In genomic region chr13:91805605-91806004, GRCh38 we compare ENCODE assay signal across 16 cellular contexts.
DNase-seq lines count a peak whose midpoint lies in the region; ATAC-seq and TF ChIP-seq lines count a peak whose summit lies in the region.
"Had no signal": no experiment of that assay in that cellular context is flagged by ENCODE, and none has a peak within 500 bp of the region (broad histone marks: within the 10 kb centered on the region; RNA-seq: fewer than 3 reads in every experiment).

No MANE protein-coding gene starts in this region.

- H3K27me3 Mint-ChIP-seq in mesothelial cell of epicardium (ENCODE audit: low read depth) = no peaks in the 10 kb centered on the region
- H3K27me3 Mint-ChIP-seq: CD8-positive, alpha-beta memory T cell had no signal

- in situ Hi-C loops in GM13977 (cut with MboI; ENCODE audit: low pct_unique_long_range_greater_than_20kb, low sequenced_read_pairs, unreplicated experiment) = no loop called here

- peak overlapping the region; percentile 17 for H3K27ac Mint-ChIP-seq in mesothelial cell of epicardium
- H3K27ac Mint-ChIP-seq: CD8-positive, alpha-beta memory T cell had no signal

- no peak overlapping the region for H3K4me3 Mint-ChIP-seq in mesothelial cell of epicardium
- H3K4me3 Mint-ChIP-seq: CD8-positive, alpha-beta memory T cell had no signal

- H3K4me1 Mint-ChIP-seq in mesothelial cell of epicardium = peaks cover 65% of the 10 kb centered on the region
- H3K4me1 Mint-ChIP-seq: CD8-positive, alpha-beta memory T cell had no signal

- ATAC-seq in HG03025 (IDR thresholded peaks at IDR 0.05; ENCODE audit: low FRiP score, unreplicated experiment) = no peak
- no peak for ATAC-seq in GM21619 (IDR thresholded peaks at IDR 0.05; ENCODE audit: unreplicated experiment)
- no peak for ATAC-seq in GM18498 (IDR thresholded peaks at IDR 0.05; ENCODE audit: unreplicated experiment)
- ATAC-seq: esophagus mucosa had no signal

- no peaks in the 10 kb centered on the region for H3K9me3 Mint-ChIP-seq in mesothelial cell of epicardium

- TF ChIP-seq CTCF in GM13977 (IDR thresholded peaks at IDR 0.05; ENCODE audit: extremely low read depth, insufficient read depth, missing control alignments) (peak; percentile 16), VCaP (conservative IDR thresholded peaks at IDR 0.05) (peak; percentile 67), mesothelial cell of epicardium (IDR thresholded peaks at IDR 0.05; ENCODE audit: unreplicated experiment) (no peak)

- H3K27ac ChIP-seq in VCaP = no peak overlapping the region; the same call in 1 of the 2 replicates
- H3K27ac ChIP-seq: SJCRH30, testis had no signal

- H3K36me3 Mint-ChIP-seq in mesothelial cell of epicardium = no peaks in the 10 kb centered on the region
- H3K36me3 Mint-ChIP-seq: CD8-positive, alpha-beta memory T cell had no signal

- DNase-seq in GM13977 (ENCODE audit: low spot score) = no peak
- peak; percentile 24 for DNase-seq in NCI-H1694 treated with DMSO at 0.1 percent for 48 hours (lab: John Stamatoyannopoulos, UW)
- DNase-seq in mesothelial cell of epicardium (ENCODE audit: low spot score in 2 of 2, unreplicated experiment in 2 of 2) = no peak
- no peak for DNase-seq in NCI-H226
- DNase-seq: activated naive CD4-positive, alpha-beta T cell treated with anti-CD3 and anti-CD28 coated beads, Interleukin-2, amount 50 U/mL, for 16 hours; CD8-positive, alpha-beta memory T cell; cerebellar nuclear complex; NCI-H526 treated with DMSO at 0.1 percent for 48 hours; nucleus accumbens; SJCRH30; testis had no signal
